ENCODE assay signal across 13 cellular contexts in the genomic region with DNA sequence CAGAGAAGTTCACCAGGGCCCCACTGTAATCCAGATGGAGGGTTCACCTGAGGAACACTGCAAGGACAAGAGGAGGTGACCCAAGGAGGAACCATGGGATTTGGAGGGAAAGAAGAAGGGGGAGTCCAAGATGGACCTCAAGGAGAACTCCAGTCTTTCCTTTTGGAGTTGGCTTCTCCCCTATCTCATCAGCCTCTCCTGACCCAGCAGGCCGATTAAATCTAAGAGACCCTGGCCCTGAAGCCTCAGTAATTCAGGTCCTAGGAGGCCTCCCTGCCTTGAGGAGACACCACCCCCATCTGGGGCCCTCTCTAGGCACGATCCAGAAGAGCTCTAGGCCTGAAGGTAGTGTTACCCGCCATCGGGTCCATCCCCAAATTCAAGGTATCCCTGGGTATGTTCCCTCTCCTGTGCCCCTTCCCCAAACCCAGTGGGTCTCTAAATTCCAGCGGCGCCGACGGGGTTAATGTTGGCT. TPM values are rescaled to one million over a fixed set of nuclear protein-coding genes. Genes with fewer than 3 reads are reported as not detected.
DNase-seq lines count a peak whose midpoint lies in the region; ATAC-seq, FAIRE-seq and TF ChIP-seq lines count a peak whose summit lies in the region.
"Had no signal": no experiment of that assay in that cellular context is flagged by ENCODE, and none has a peak within 500 bp of the region (broad histone marks: within the 10 kb centered on the region; RNA-seq: fewer than 3 reads in every experiment).

No MANE protein-coding gene starts in this region.

- peaks cover 4% of the 10 kb centered on the region for H3K27me3 ChIP-seq in cardiac muscle cell
- H3K27me3 ChIP-seq in K562 (ENCODE audit: control insufficient read depth in 2 of 2, insufficient read depth in 2 of 2, low read length in 2 of 2): peaks cover 36 to 69% of the 10 kb centered on the region in 2 experiments; a peak in 4 of 5 replicates
- H3K27me3 ChIP-seq in uterus: peaks cover 3 to 14% of the 10 kb centered on the region in 2 donors

- H3K27ac Mint-ChIP-seq in naive B cell: peak overlapping the region in 1 of 6 donors; percentile 57
- no peak overlapping the region for H3K27ac Mint-ChIP-seq in type B pancreatic cell

- H3K4me1 ChIP-seq in cardiac muscle cell (ENCODE audit: low read depth) (peaks cover 8% of the 10 kb centered on the region), K562 (replicated peaks in 1 of 2; ENCODE audit: control insufficient read depth in 2 of 2, insufficient read depth in 2 of 2, low read length in 2 of 2) (peaks cover 16 to 36% of the 10 kb centered on the region in 2 experiments), uterus (peaks cover 0 to 19% of the 10 kb centered on the region in 2 donors)

- DNase-seq in cardiac muscle cell (ENCODE audit: low read depth in 1 of 2, low spot score in 1 of 2) (no peak), left cardiac atrium (no peak), K562 (ENCODE audit: extremely low read depth in 1 of 4, low spot score in 3 of 4) (no peak), naive B cell (no peak), type B pancreatic cell (ENCODE audit: extremely low spot score, unreplicated experiment) (no peak), uterus (no peak), COLO829 (ENCODE audit: low spot score) (no peak)
- DNase-seq: AML-193, body of pancreas, NCI-H2029 treated with DMSO at 0.1 percent for 48 hours, pancreas had no signal

- intact Hi-C loops in left cardiac atrium (cut with DNase I) (loop anchor here in 1 of 2 donors (10.0 kb wide), 1 partner anchor 217 kb away; no protein-coding TSS in a partner anchor), K562 (cut with micrococcal nuclease) (no loop called here), uterus (cut with DNase I; ENCODE audit: low total_unique reads) (no loop called here)

- no TSS peak for BruUV-seq in K562 (replicated peaks; lab: Mats Ljungman, UMichigan)

- H3K9me3 Mint-ChIP-seq in naive B cell (no peaks in the 10 kb centered on the region), type B pancreatic cell (no peaks in the 10 kb centered on the region)

- POLR2A ChIA-PET in K562 (lab: Yijun Ruan, JAX): interaction anchor here (0.5 to 1.1 kb wide), 4 partner anchors 9 to 20 kb away, joined by 3 to 4 read pairs (median 4); no protein-coding TSS in a partner anchor

- H3K4me3 ChIP-seq in cardiac muscle cell: peak overlapping the region; percentile 49
- H3K4me3 ChIP-seq in K562: no peak overlapping the region
- no peak overlapping the region for H3K4me3 ChIP-seq in uterus

- no peaks in the 10 kb centered on the region for H3K79me2 ChIP-seq in K562 (ENCODE audit: control insufficient read depth, insufficient read depth, low read length)

- H3K9ac ChIP-seq in K562 (ENCODE audit: insufficient read depth in 1 of 2, low read depth in 2 of 2, low read length in 2 of 2): no peak overlapping the region

- H3K9me3 ChIP-seq in cardiac muscle cell (ENCODE audit: low read depth) (no peaks in the 10 kb centered on the region), K562 (replicated peaks; ENCODE audit: control insufficient read depth, insufficient read depth, low read depth, low read length) (no peaks in the 10 kb centered on the region), uterus (no peaks in the 10 kb centered on the region)
- H3K9me3 ChIP-seq: body of pancreas, pancreas had no signal

- no peaks in the 10 kb centered on the region for H3K36me3 ChIP-seq in cardiac muscle cell
- no peaks in the 10 kb centered on the region for H3K36me3 ChIP-seq in K562 (ENCODE audit: control insufficient read depth, insufficient read depth, low read length)
- H3K36me3 ChIP-seq in uterus: no peaks in the 10 kb centered on the region
- H3K36me3 ChIP-seq: pancreas had no signal

- in situ Hi-C loops in K562 (cut with MboI): no loop called here

- H4K20me1 ChIP-seq in K562 (replicated peaks; ENCODE audit: control insufficient read depth, insufficient read depth, low read length): peaks cover 3% of the 10 kb centered on the region; the same call in 1 of the 2 replicates

- TF ChIP-seq CTCF in cardiac muscle cell (IDR thresholded peaks at IDR 0.05; ENCODE audit: low read depth, low read length) (no peak), K562 (IDR thresholded peaks at IDR 0.05 in 2 of 3, conservative IDR thresholded peaks at IDR 0.05 in 1 of 3; ENCODE audit: insufficient read depth in 2 of 3, low read depth in 1 of 3, low read length in 3 of 3) (no peak), type B pancreatic cell (conservative IDR thresholded peaks at IDR 0.05) (no peak), uterus (IDR thresholded peaks at IDR 0.05) (no peak)

- H3K27me3 Mint-ChIP-seq in naive B cell (peaks cover 53 to 81% (median 72%) of the 10 kb centered on the region in 3 donors), type B pancreatic cell (peaks cover 61% of the 10 kb centered on the region)

- H3K4me1 Mint-ChIP-seq in naive B cell (peaks cover 12 to 18% (median 13%) of the 10 kb centered on the region in 3 donors), type B pancreatic cell (ENCODE audit: unreplicated experiment) (peaks cover 34% of the 10 kb centered on the region)

- 16% methylated on average over 4 of the region's 8 CpGs for WGBS in K562 (ENCODE audit: insufficient coverage, low coverage, missing lambda C conversion rate)

- no peak for TF ChIP-seq POLR2A in K562 (conservative IDR thresholded peaks at IDR 0.05)
- no peak for TF ChIP-seq POLR2A in uterus (IDR thresholded peaks at IDR 0.05)

- H3K36me3 Mint-ChIP-seq in naive B cell: peaks cover 0 to 11% of the 10 kb centered on the region in 2 donors
- peaks cover 4% of the 10 kb centered on the region for H3K36me3 Mint-ChIP-seq in type B pancreatic cell

- no peak overlapping the region for H3K4me2 ChIP-seq in K562 (ENCODE audit: insufficient read depth, low read length)

- CTCF ChIA-PET in K562 (lab: Yijun Ruan, JAX; ENCODE audit: low intra/inter-chr PET ratio): no interaction called here

- H3K27ac ChIP-seq in cardiac muscle cell (no peak overlapping the region), K562 (ENCODE audit: extremely low read depth, low read depth, low read length) (no peak overlapping the region), uterus (no peak overlapping the region)
- H3K27ac ChIP-seq: body of pancreas, pancreas had no signal

- no peak overlapping the region for H2AFZ ChIP-seq in K562 (ENCODE audit: low read depth, low read length)

- FAIRE-seq in K562 (lab: Jason Lieb, UNC): no peak
- FAIRE-seq: GM12892, pancreas had no signal

- no peak for TF ChIP-seq EP300 in K562 (IDR thresholded peaks at IDR 0.05; ENCODE audit: low read length)

- no peaks in the 10 kb centered on the region for H3K9me1 ChIP-seq in K562 (ENCODE audit: control insufficient read depth, insufficient read depth, low read length)

- no peak for TF ChIP-seq RAD21 in K562 (CRISPR knock-in tag; conservative IDR thresholded peaks at IDR 0.05 in 1 of 2, IDR thresholded peaks at IDR 0.05 in 1 of 2)

- H3K4me3 Mint-ChIP-seq in naive B cell (peak overlapping the region; percentile 20 to 80 (median 76)), type B pancreatic cell (peak overlapping the region; percentile 77)

- ATAC-seq in left cardiac atrium (no peak), K562 (no peak), naive B cell (ENCODE audit: low read depth in 2 of 2) (no peak), HG03432 (IDR thresholded peaks at IDR 0.05; ENCODE audit: unreplicated experiment) (no peak)

RNA-seq across cellular contexts. Expression of a gene that starts 15.1 kb away (rescaled TPM):
- 81.8 TPM in 2 replicates for total RNA-seq in cardiac muscle cell
- polyA plus RNA-seq in cardiac muscle cell: 48.3 and 48.5 TPM in 2 replicates
- 10 to 100 TPM; 80.2 to 91.8 TPM for total RNA-seq in left cardiac atrium
- total RNA-seq in K562 (2011; cell fraction: chromatin; rRNA removed; ENCODE audit: low replicate concordance): 71.0 and 248 TPM in 2 replicates
- total RNA-seq in K562 (2011; cell fraction: nucleolus; rRNA removed): 153 and 166 TPM in 2 replicates
- 88.0 and 98.6 TPM in 2 replicates for total RNA-seq in K562 (2011; cell fraction: nucleoplasm; rRNA removed)
- 78.5 and 108 TPM in 2 replicates for total RNA-seq in K562 (2014; rRNA removed)
- total RNA-seq in K562 (2014; rRNA removed; fragmentation: Illumina TruSeq; extraction: Trizol): 10.9 and 13.6 TPM in 2 replicates
- 44.2 and 47.5 TPM in 2 replicates for total RNA-seq in K562 (2015; rRNA removed; fragmentation: Illumina TruSeq; extraction: Trizol)
- total RNA-seq in K562 (2021): 87.8 and 100 TPM in 2 replicates
- polyA plus RNA-seq in K562 (2011; rRNA removed): 28.2 and 49.4 TPM in 2 replicates
- 55.4 and 121 TPM in 2 replicates for polyA plus RNA-seq in K562 (2011; cell fraction: cytosol; rRNA removed)
- 203 and 295 TPM in 2 replicates for polyA plus RNA-seq in K562 (2011; cell fraction: nucleus; rRNA removed)
- 64.0 and 103 TPM in 2 replicates for polyA plus RNA-seq in K562 (2012)
- polyA plus RNA-seq in K562 (2014; fragmentation: Illumina TruSeq; extraction: Trizol): 48.8 and 66.2 TPM in 2 replicates
- polyA plus RNA-seq in K562 (2014; fragmentation: Nextera tagmentation; extraction: Ambion mirVana): under 1 TPM; 0.51 to 0.71 TPM
- polyA plus RNA-seq in K562 (2014; rRNA removed): 73.5 and 77.9 TPM in 2 replicates
- polyA minus RNA-seq in K562 (2011; rRNA and poly(A)+ RNA removed): 18.5 and 28.5 TPM in 2 replicates
- polyA minus RNA-seq in K562 (2011; cell fraction: cytosol; rRNA and poly(A)+ RNA removed): 53.9 and 65.8 TPM in 2 replicates
- polyA minus RNA-seq in K562 (2011; cell fraction: nucleus; rRNA and poly(A)+ RNA removed): 59.1 and 64.5 TPM in 2 replicates
- polyA plus RNA-seq in naive B cell (ENCODE audit: low read depth in 6 of 6): 10 to 100 TPM in 1 of 6 donors, 1 to 10 TPM in 5; 2.5 to 13.7 (median 7.9) TPM
- 50.0 and 57.6 TPM in 2 replicates for total RNA-seq in type B pancreatic cell (ENCODE audit: low replicate concordance)
- total RNA-seq in uterus: 10 to 100 TPM; 13.5 to 55.3 (median 42.8) TPM

RNA-seq across cellular contexts. Expression of a gene that starts 49.3 kb away (rescaled TPM):
- total RNA-seq in cardiac muscle cell (2,973 and 4,339 TPM in 2 replicates), left cardiac atrium (10 to 100 TPM; 11.0 to 15.2 TPM), K562 (2014; rRNA removed) (478 and 553 TPM in 2 replicates), K562 (2014; rRNA removed; fragmentation: Illumina TruSeq; extraction: Trizol) (91.5 and 123 TPM in 2 replicates), K562 (2015; rRNA removed; fragmentation: Illumina TruSeq; extraction: Trizol) (269 and 279 TPM in 2 replicates), K562 (2021) (396 and 429 TPM in 2 replicates), type B pancreatic cell (ENCODE audit: low replicate concordance) (949 and 981 TPM in 2 replicates), uterus (100 to 1,000 TPM in 2 of 4 donors, 10 to 100 TPM in 2; 61.7 to 305 (median 103) TPM)
- polyA plus RNA-seq in cardiac muscle cell (3,396 and 3,769 TPM in 2 replicates), K562 (2011; rRNA removed) (343 and 350 TPM in 2 replicates), K562 (2014; fragmentation: Illumina TruSeq; extraction: Trizol) (661 and 667 TPM in 2 replicates), K562 (2014; fragmentation: Nextera tagmentation; extraction: Ambion mirVana) (10 to 100 TPM; 20.7 to 61.7 TPM), K562 (2014; rRNA removed) (700 and 703 TPM in 2 replicates), naive B cell (ENCODE audit: low read depth in 6 of 6) (1 to 10 TPM in 3 of 6 donors, under 1 TPM in 2, not detected in 1; 0.52 to 1.8 (median 1.5) TPM)
- total RNA-seq in K562 (2011; cell fraction: chromatin; rRNA removed; ENCODE audit: low replicate concordance): 91.4 and 271 TPM in 2 replicates
- total RNA-seq in K562 (2011; cell fraction: nucleolus; rRNA removed): 402 and 460 TPM in 2 replicates
- 333 and 334 TPM in 2 replicates for total RNA-seq in K562 (2011; cell fraction: nucleoplasm; rRNA removed)
- 540 and 788 TPM in 2 replicates for polyA plus RNA-seq in K562 (2011; cell fraction: cytosol; rRNA removed)
- polyA plus RNA-seq in K562 (2011; cell fraction: nucleus; rRNA removed): 206 and 271 TPM in 2 replicates
- polyA plus RNA-seq in K562 (2012): 413 and 460 TPM in 2 replicates
- 33.7 and 59.6 TPM in 2 replicates for polyA minus RNA-seq in K562 (2011; rRNA and poly(A)+ RNA removed)
- polyA minus RNA-seq in K562 (2011; cell fraction: cytosol; rRNA and poly(A)+ RNA removed): 108 and 146 TPM in 2 replicates
- 24.1 and 38.4 TPM in 2 replicates for polyA minus RNA-seq in K562 (2011; cell fraction: nucleus; rRNA and poly(A)+ RNA removed)

RNA-seq across cellular contexts. Expression of a gene that starts 54.7 kb away (rescaled TPM):
- total RNA-seq in cardiac muscle cell: 3.8 and 4.3 TPM in 2 replicates
- polyA plus RNA-seq in cardiac muscle cell: 11.7 and 14.1 TPM in 2 replicates
- total RNA-seq in left cardiac atrium: 10 to 100 TPM; 20.7 to 28.0 TPM
- 19.2 and 27.7 TPM in 2 replicates for total RNA-seq in K562 (2011; cell fraction: chromatin; rRNA removed; ENCODE audit: low replicate concordance)
- total RNA-seq in K562 (2011; cell fraction: nucleolus; rRNA removed): 19.9 and 20.2 TPM in 2 replicates
- 24.8 and 32.7 TPM in 2 replicates for total RNA-seq in K562 (2011; cell fraction: nucleoplasm; rRNA removed)
- 4.1 and 7.1 TPM in 2 replicates for total RNA-seq in K562 (2014; rRNA removed)
- total RNA-seq in K562 (2014; rRNA removed; fragmentation: Illumina TruSeq; extraction: Trizol): 3.7 and 5.2 TPM in 2 replicates
- total RNA-seq in K562 (2015; rRNA removed; fragmentation: Illumina TruSeq; extraction: Trizol): 2.4 and 5.5 TPM in 2 replicates
- 24.9 and 27.6 TPM in 2 replicates for total RNA-seq in K562 (2021)
- polyA plus RNA-seq in K562 (2011; rRNA removed): 1.3 and 3.0 TPM in 2 replicates
- polyA plus RNA-seq in K562 (2011; cell fraction: cytosol; rRNA removed): 2.3 and 2.9 TPM in 2 replicates
- polyA plus RNA-seq in K562 (2011; cell fraction: nucleus; rRNA removed): 4.5 and 7.2 TPM in 2 replicates
- polyA plus RNA-seq in K562 (2012): 17.1 and 21.9 TPM in 2 replicates
- 16.2 and 20.5 TPM in 2 replicates for polyA plus RNA-seq in K562 (2014; fragmentation: Illumina TruSeq; extraction: Trizol)
- 1 to 10 TPM; 1.2 to 1.4 TPM for polyA plus RNA-seq in K562 (2014; fragmentation: Nextera tagmentation; extraction: Ambion mirVana)
- 4.9 and 5.3 TPM in 2 replicates for polyA plus RNA-seq in K562 (2014; rRNA removed)
- 4.1 and 4.8 TPM in 2 replicates for polyA minus RNA-seq in K562 (2011; rRNA and poly(A)+ RNA removed)
- 15.2 and 25.1 TPM in 2 replicates for polyA minus RNA-seq in K562 (2011; cell fraction: cytosol; rRNA and poly(A)+ RNA removed)
- 3.4 and 5.2 TPM in 2 replicates for polyA minus RNA-seq in K562 (2011; cell fraction: nucleus; rRNA and poly(A)+ RNA removed)
- not detected for polyA plus RNA-seq in naive B cell (ENCODE audit: low read depth in 6 of 6)
- 9.8 and 20.8 TPM in 2 replicates for total RNA-seq in type B pancreatic cell (ENCODE audit: low replicate concordance)
- total RNA-seq in uterus: 10 to 100 TPM in 2 of 4 donors, 1 to 10 TPM in 1, not detected in 1; 2.0 to 20.8 (median 14.8) TPM

RNA-seq across cellular contexts. Expression of a gene that starts 59.4 kb away (rescaled TPM):
- total RNA-seq in cardiac muscle cell (0.51 and 0.56 TPM in 2 replicates), left cardiac atrium (under 1 TPM in 1 of 2 donors, not detected in 1; 0.21 TPM), K562 (2014; rRNA removed) (0.73 and 1.3 TPM in 2 replicates), K562 (2014; rRNA removed; fragmentation: Illumina TruSeq; extraction: Trizol) (0.19 and 0.22 TPM in 2 replicates), K562 (2015; rRNA removed; fragmentation: Illumina TruSeq; extraction: Trizol) (0.22 and 0.49 TPM in 2 replicates), K562 (2021) (0.89 and 1.0 TPM in 2 replicates), type B pancreatic cell (ENCODE audit: low replicate concordance) (0.98 and 1.0 TPM in 2 replicates), uterus (under 1 TPM in 2 of 4 donors, not detected in 2; 0.14 to 0.67 TPM)
- polyA plus RNA-seq in cardiac muscle cell (not detected in 2 replicates), K562 (2011; rRNA removed) (0.62 and 0.74 TPM in 2 replicates), K562 (2014; fragmentation: Illumina TruSeq; extraction: Trizol) (0.40 and 0.76 TPM in 2 replicates), K562 (2014; fragmentation: Nextera tagmentation; extraction: Ambion mirVana) (not detected), K562 (2014; rRNA removed) (0.33 and 0.58 TPM in 2 replicates), naive B cell (ENCODE audit: low read depth in 6 of 6) (under 1 TPM in 5 of 6 donors, not detected in 1; 0.27 to 0.94 (median 0.34) TPM)
- total RNA-seq in K562 (2011; cell fraction: chromatin; rRNA removed; ENCODE audit: low replicate concordance): 1.0 and 3.7 TPM in 2 replicates
- 1.6 and 4.0 TPM in 2 replicates for total RNA-seq in K562 (2011; cell fraction: nucleolus; rRNA removed)
- total RNA-seq in K562 (2011; cell fraction: nucleoplasm; rRNA removed): 1.2 TPM in 2 replicates
- 0.84 and 2.3 TPM in 2 replicates for polyA plus RNA-seq in K562 (2011; cell fraction: cytosol; rRNA removed)
- 0.60 and 1.5 TPM in 2 replicates for polyA plus RNA-seq in K562 (2011; cell fraction: nucleus; rRNA removed)
- polyA plus RNA-seq in K562 (2012): 0.35 and 0.68 TPM in 2 replicates
- polyA minus RNA-seq in K562 (2011; rRNA and poly(A)+ RNA removed): 0.42 and 1.1 TPM in 2 replicates
- 1.6 TPM in 1 of 2 replicates, not detected in the other for polyA minus RNA-seq in K562 (2011; cell fraction: cytosol; rRNA and poly(A)+ RNA removed)
- polyA minus RNA-seq in K562 (2011; cell fraction: nucleus; rRNA and poly(A)+ RNA removed): 0.89 and 2.6 TPM in 2 replicates
- total RNA-seq: body of pancreas had no signal
